ENCODE assay signal across 12 cellular contexts in the genomic region with DNA sequence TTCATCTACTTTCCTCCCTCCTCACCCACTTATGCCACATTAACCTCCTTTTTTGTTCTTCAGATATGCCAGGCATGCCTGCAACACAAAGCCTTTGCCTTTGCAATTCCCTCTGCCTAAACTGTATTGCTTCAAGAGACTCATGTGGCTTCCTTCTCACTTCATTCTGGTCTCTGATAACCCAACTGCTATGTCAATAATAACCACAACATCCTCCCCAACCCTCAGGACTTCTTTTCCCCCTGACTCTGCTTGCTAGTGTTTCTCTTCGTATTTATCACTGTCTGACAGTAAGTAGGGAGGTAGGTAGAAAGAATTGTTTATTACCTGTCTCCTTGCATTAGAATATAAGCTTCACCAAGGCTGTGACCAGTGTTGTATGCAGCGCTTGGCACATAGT. TPM values are rescaled to one million over a fixed set of nuclear protein-coding genes. Genes with fewer than 3 reads are reported as not detected.
DNase-seq lines count a peak whose midpoint lies in the region; ATAC-seq and TF ChIP-seq lines count a peak whose summit lies in the region.
"Had no signal": no experiment of that assay in that cellular context is flagged by ENCODE, and none has a peak within 500 bp of the region (broad histone marks: within the 10 kb centered on the region; RNA-seq: fewer than 3 reads in every experiment).

No MANE protein-coding gene starts in this region.

- H3K36me3 ChIP-seq in CD4-positive, CD25-positive, alpha-beta regulatory T cell (ENCODE audit: control insufficient read depth, insufficient read depth, low read length): peaks cover 51% of the 10 kb centered on the region

- H3K9me3 ChIP-seq in CD4-positive, CD25-positive, alpha-beta regulatory T cell (ENCODE audit: control insufficient read depth in 2 of 2, low read length in 2 of 2): no peaks in the 10 kb centered on the region

- no peaks in the 10 kb centered on the region for H3K27me3 ChIP-seq in CD4-positive, CD25-positive, alpha-beta regulatory T cell (ENCODE audit: control insufficient read depth, insufficient read depth, low read length)
- no peaks in the 10 kb centered on the region for H3K27me3 ChIP-seq in foreskin keratinocyte

- peak overlapping the region; percentile 84 to 87 (median 84) for H3K4me3 Mint-ChIP-seq in CD4-positive, CD25-positive, alpha-beta regulatory T cell

- DNase-seq in CD4-positive, CD25-positive, alpha-beta regulatory T cell: peak; percentile 8 to 85 (median 79)
- DNase-seq in T-helper 22 cell (ENCODE audit: low read depth): peak; percentile 37
- DNase-seq in foreskin melanocyte: peak; percentile 14
- DNase-seq in HPDE6-E6E7 (ENCODE audit: extremely low spot score): no peak
- no peak for DNase-seq in foreskin keratinocyte
- DNase-seq in activated CD4-positive, CD25-positive, alpha-beta regulatory T cell treated with anti-CD3 and anti-CD28 coated beads, Interleukin-2, amount 50 U/mL, for 72 hours: no peak
- DNase-seq: cerebellar nuclear complex; kidney; stimulated activated CD4-positive, alpha-beta T cell treated with anti-CD3 and anti-CD28 coated beads, Interleukin-2, amount 100 ng/mL, for 48 hours had no signal

- peaks cover 45 to 92% (median 76%) of the 10 kb centered on the region in 4 donors for H3K4me1 Mint-ChIP-seq in CD4-positive, CD25-positive, alpha-beta regulatory T cell

- no peaks in the 10 kb centered on the region for H3K9me3 Mint-ChIP-seq in CD4-positive, CD25-positive, alpha-beta regulatory T cell

- TF ChIP-seq CTCF in foreskin keratinocyte (conservative IDR thresholded peaks at IDR 0.05): no peak

- peak overlapping the region; percentile 89 to 98 (median 90) for H3K27ac Mint-ChIP-seq in CD4-positive, CD25-positive, alpha-beta regulatory T cell

- peaks cover 4% of the 10 kb centered on the region for H3K27me3 Mint-ChIP-seq in CD4-positive, CD25-positive, alpha-beta regulatory T cell

- H3K27ac ChIP-seq in CD4-positive, CD25-positive, alpha-beta regulatory T cell (ENCODE audit: insufficient read depth, low read length, poor library complexity, severe bottlenecking): peak overlapping the region; percentile 76
- no peak overlapping the region for H3K27ac ChIP-seq in foreskin keratinocyte
- H3K27ac ChIP-seq: RWPE1 had no signal

- peak overlapping the region; percentile 76 for H3K4me3 ChIP-seq in CD4-positive, CD25-positive, alpha-beta regulatory T cell (ENCODE audit: low read depth, low read length)

- H3K4me1 ChIP-seq in CD4-positive, CD25-positive, alpha-beta regulatory T cell (ENCODE audit: control insufficient read depth, insufficient read depth, low read length, poor library complexity, severe bottlenecking): peaks cover 91% of the 10 kb centered on the region
- no peaks in the 10 kb centered on the region for H3K4me1 ChIP-seq in foreskin keratinocyte

- peaks cover 57% of the 10 kb centered on the region for H3K36me3 Mint-ChIP-seq in CD4-positive, CD25-positive, alpha-beta regulatory T cell

- ATAC-seq in CD4-positive, CD25-positive, alpha-beta regulatory T cell (ENCODE audit: low read depth in 2 of 2): peak; percentile 64 to 69
- ATAC-seq in GM18907 (IDR thresholded peaks at IDR 0.05; ENCODE audit: unreplicated experiment) (peak; percentile 37), GM21360 (IDR thresholded peaks at IDR 0.05; ENCODE audit: unreplicated experiment) (no peak), foreskin keratinocyte (no peak)

RNA-seq across cellular contexts. Expression of a gene that starts 22.4 kb away (rescaled TPM):
- total RNA-seq in CD4-positive, CD25-positive, alpha-beta regulatory T cell: 208 TPM
- 100 to 1,000 TPM; 168 to 215 (median 205) TPM for polyA plus RNA-seq in CD4-positive, CD25-positive, alpha-beta regulatory T cell
- total RNA-seq in foreskin keratinocyte: 35.2 and 36.6 TPM in 2 replicates
- polyA plus RNA-seq in foreskin keratinocyte: 9.4 and 10.6 TPM in 2 replicates

RNA-seq across cellular contexts. Expression of a gene that starts 46.4 kb away (rescaled TPM):
- total RNA-seq in CD4-positive, CD25-positive, alpha-beta regulatory T cell: 60.0 TPM
- 100 to 1,000 TPM in 1 of 4 donors, 10 to 100 TPM in 3; 74.1 to 109 (median 83.7) TPM for polyA plus RNA-seq in CD4-positive, CD25-positive, alpha-beta regulatory T cell
- 11.8 and 12.9 TPM in 2 replicates for total RNA-seq in foreskin keratinocyte
- 8.8 and 10.4 TPM in 2 replicates for polyA plus RNA-seq in foreskin keratinocyte

Comparison
In these comparisons a context has a peak if more than half of its experiments do, and no peak if none do; other contexts are left out.
1. ATAC-seq: peak in CD4-positive, CD25-positive, alpha-beta regulatory T cell (2 of 2) and GM18907 (single experiment); none in GM21360 (single experiment) and foreskin keratinocyte (single experiment).
2. DNase-seq: peak in CD4-positive, CD25-positive, alpha-beta regulatory T cell (3 of 3), T-helper 22 cell (single experiment) and foreskin melanocyte (single experiment); none in HPDE6-E6E7 (single experiment), foreskin keratinocyte (0 of 2) and activated CD4-positive, CD25-positive, alpha-beta regulatory T cell treated with anti-CD3 and anti-CD28 coated beads, Interleukin-2, amount 50 U/mL, for 72 hours (single experiment).